ENCODE assay signal across 15 cellular contexts in the genomic region with DNA sequence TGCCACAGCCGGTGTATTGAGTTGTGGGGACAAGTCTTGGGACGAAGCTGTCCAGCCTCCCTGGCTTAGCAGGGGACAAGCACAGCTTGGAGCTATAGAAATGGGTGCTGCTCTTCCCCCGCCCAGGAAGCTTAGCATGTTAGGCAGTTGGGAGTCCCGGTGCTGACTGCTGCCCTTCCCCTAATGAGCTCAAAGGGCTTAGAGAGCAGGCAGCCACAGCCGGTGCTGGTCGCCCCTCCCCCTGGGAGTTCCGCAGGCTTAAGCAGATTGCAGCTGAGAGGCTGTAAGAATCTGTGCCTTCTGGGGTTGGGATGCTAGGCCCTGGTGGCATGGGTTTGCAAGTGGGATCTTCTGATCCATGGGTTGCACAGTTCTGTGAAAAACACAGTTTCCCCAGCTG.
DNase-seq lines count a peak whose midpoint lies in the region; FAIRE-seq and TF ChIP-seq lines count a peak whose summit lies in the region.
"Had no signal": no experiment of that assay in that cellular context is flagged by ENCODE, and none has a peak within 500 bp of the region (broad histone marks: within the 10 kb centered on the region; RNA-seq: fewer than 3 reads in every experiment).

No MANE protein-coding gene starts in this region.

- H3K4ac ChIP-seq in H9 (ENCODE audit: low read depth, low read length), result no peak overlapping the region

- H3K27me3 Mint-ChIP-seq in glutamatergic neuron (ENCODE audit: unreplicated experiment) (peaks cover 2% of the 10 kb centered on the region), H9 (ENCODE audit: low read depth) (peaks cover 2% of the 10 kb centered on the region; the same call in 1 of the 2 replicates)

- no peak overlapping the region; the same call in 1 of the 2 replicates for H3K14ac ChIP-seq in H9 (ENCODE audit: insufficient read depth, low read length)

- no peak overlapping the region for H4K91ac ChIP-seq in H9 (ENCODE audit: insufficient read length, low read depth, low read length)

- H2AFZ ChIP-seq in H9 (ENCODE audit: low read length), result no peak overlapping the region

- H3K27ac ChIP-seq in H9 (ENCODE audit: insufficient read length, low read depth, low read length) (no peak overlapping the region), small intestine (ENCODE audit: low read depth in 1 of 2, low read length in 1 of 2) (no peak overlapping the region)
- H3K27ac ChIP-seq: A549 had no signal

- H3K27me3 ChIP-seq in H9 (ENCODE audit: insufficient read depth, low read length), result no peaks in the 10 kb centered on the region
- no peaks in the 10 kb centered on the region for H3K27me3 ChIP-seq in small intestine (ENCODE audit: control insufficient read depth in 2 of 2, insufficient read depth in 2 of 2, low read length in 2 of 2)
- H3K27me3 ChIP-seq: BE2C had no signal

- no peaks in the 10 kb centered on the region for H3K23me2 ChIP-seq in H9 (ENCODE audit: insufficient read length, low read depth, low read length, poor library complexity, severe bottlenecking)

- H3K9me3 ChIP-seq in H9 (ENCODE audit: control insufficient read depth, low read depth, low read length), result no peaks in the 10 kb centered on the region
- H3K9me3 ChIP-seq in small intestine (ENCODE audit: control insufficient read depth, low read depth), result no peaks in the 10 kb centered on the region
- H3K9me3 ChIP-seq: A549, BE2C, Caco-2 had no signal

- no peak overlapping the region for H3T11ph ChIP-seq in H9 (ENCODE audit: low read length)

- TF ChIP-seq CTCF in D721Med (IDR thresholded peaks at IDR 0.05; ENCODE audit: insufficient read depth, missing control alignments) (no peak), glutamatergic neuron (IDR thresholded peaks at IDR 0.05; ENCODE audit: partially characterized antibody, unreplicated experiment) (no peak), H9 (conservative IDR thresholded peaks at IDR 0.05) (no peak)

- WGBS in H9 (ENCODE audit: extremely low coverage, insufficient read length, low lambda C conversion rate), result no CpG with 5 or more reads among the region's 7 CpGs
- WGBS in small intestine, 3 donors, result 45 to 49% (median 49%) methylated on average over 7 of the region's 7 CpGs

- FAIRE-seq in D721Med (lab: Jason Lieb, UNC) (peak; percentile 72), small intestine (lab: Jason Lieb, UNC) (no peak)
- FAIRE-seq: A549 had no signal

- H3K36me3 Mint-ChIP-seq in glutamatergic neuron (ENCODE audit: unreplicated experiment), result no peaks in the 10 kb centered on the region
- peaks cover 0 to 4% (median 0%) of the 10 kb centered on the region in 3 experiments; a peak in 1 of 7 replicates for H3K36me3 Mint-ChIP-seq in H9 (ENCODE audit: insufficient read depth in 1 of 3, low read depth in 3 of 3)
- H3K36me3 Mint-ChIP-seq: CD8-positive, alpha-beta memory T cell had no signal

- H2BK120ac ChIP-seq in H9 (ENCODE audit: low read depth, low read length, poor library complexity, severe bottlenecking), result no peak overlapping the region

- no peak overlapping the region for H3K23ac ChIP-seq in H9 (ENCODE audit: insufficient read length, low read depth, low read length)

- no peak overlapping the region for H2BK15ac ChIP-seq in H9 (ENCODE audit: low read depth, low read length)

- H2AK5ac ChIP-seq in H9 (ENCODE audit: insufficient read length, low read length), result no peak overlapping the region

- no peak overlapping the region for H3K56ac ChIP-seq in H9 (ENCODE audit: insufficient read length, low read depth, low read length)

- no peak overlapping the region for H4K8ac ChIP-seq in H9 (replicated peaks; ENCODE audit: insufficient read length, low read depth, low read length)

- no peak overlapping the region for H2BK5ac ChIP-seq in H9 (ENCODE audit: insufficient read length, low read length)

- H3K4me3 Mint-ChIP-seq in glutamatergic neuron (ENCODE audit: unreplicated experiment) (no peak overlapping the region), H9 (no peak overlapping the region)
- H3K4me3 Mint-ChIP-seq: CD8-positive, alpha-beta memory T cell; HFFc6; IgD-negative memory B cell had no signal

- H3K4me1 Mint-ChIP-seq in glutamatergic neuron (ENCODE audit: low read depth, unreplicated experiment) (peaks cover 6% of the 10 kb centered on the region), H9 (peaks cover 3 to 10% of the 10 kb centered on the region in 2 experiments)
- H3K4me1 Mint-ChIP-seq: CD8-positive, alpha-beta memory T cell; IgD-negative memory B cell had no signal

- no peak overlapping the region for H3K9ac ChIP-seq in H9 (ENCODE audit: extremely low read depth, insufficient read length, low read length)

- no peak overlapping the region for H3K4me3 ChIP-seq in small intestine (ENCODE audit: low read depth in 1 of 2, low read length in 2 of 2)
- H3K4me3 ChIP-seq: A549 had no signal

- H3K36me3 ChIP-seq in small intestine (ENCODE audit: control insufficient read depth in 2 of 2, insufficient read depth in 2 of 2, low read length in 2 of 2), result no peaks in the 10 kb centered on the region
- H3K36me3 ChIP-seq: BE2C had no signal

- H2BK20ac ChIP-seq in H9 (ENCODE audit: low read depth, low read length, poor library complexity, severe bottlenecking), result no peak overlapping the region

- H3K79me2 ChIP-seq in H9 (ENCODE audit: insufficient read depth, low read length), result no peaks in the 10 kb centered on the region

- peaks cover 12% of the 10 kb centered on the region for H3K9me3 Mint-ChIP-seq in glutamatergic neuron (ENCODE audit: unreplicated experiment)
- H3K9me3 Mint-ChIP-seq in H9, result peaks cover 8 to 13% of the 10 kb centered on the region in 2 experiments; a peak in 3 of 5 replicates

- H3K18ac ChIP-seq in H9 (ENCODE audit: insufficient read length, low read depth, low read length), result no peak overlapping the region

- no peaks in the 10 kb centered on the region for H3K4me1 ChIP-seq in H9 (ENCODE audit: insufficient read depth, low read length)
- no peaks in the 10 kb centered on the region for H3K4me1 ChIP-seq in small intestine (ENCODE audit: control insufficient read depth in 2 of 2, insufficient read depth in 1 of 2, low read depth in 1 of 2, low read length in 1 of 2)
- H3K4me1 ChIP-seq: A549, BE2C, Caco-2 had no signal

- no peaks in the 10 kb centered on the region for H3K79me1 ChIP-seq in H9 (ENCODE audit: insufficient read depth, low read depth, low read length, poor library complexity, severe bottlenecking)

- H4K5ac ChIP-seq in H9 (ENCODE audit: insufficient read length, low read depth, low read length), result no peak overlapping the region

- H3K4me2 ChIP-seq in H9 (ENCODE audit: insufficient read depth, insufficient read length, low read length), result no peak overlapping the region
- H3K4me2 ChIP-seq: A549 had no signal

- DNase-seq in D721Med (ENCODE audit: insufficient read length, low spot score), result peak; percentile 32
- DNase-seq in NCI-H82 treated with DMSO at 0.1 percent for 48 hours (lab: John Stamatoyannopoulos, UW; ENCODE audit: unreplicated experiment), result peak; percentile 89
- peak; percentile 75 for DNase-seq in glutamatergic neuron
- DNase-seq in H9, result no peak
- no peak for DNase-seq in globus pallidus (ENCODE audit: low spot score)
- no peak for DNase-seq in small intestine
- DNase-seq: BE2C; Caco-2; CD8-positive, alpha-beta memory T cell; DMS 273 treated with DMSO at 0.1 percent for 48 hours; GOT3; HCEC 1CT; HFFc6 had no signal

- H2BK12ac ChIP-seq in H9 (ENCODE audit: insufficient read length, low read depth, low read length), result no peak overlapping the region

- H4K20me1 ChIP-seq in H9 (ENCODE audit: control insufficient read depth, insufficient read depth, insufficient read length), result no peaks in the 10 kb centered on the region

- H3K27ac Mint-ChIP-seq in glutamatergic neuron (ENCODE audit: unreplicated experiment), result no peak overlapping the region
- no peak overlapping the region for H3K27ac Mint-ChIP-seq in H9
- H3K27ac Mint-ChIP-seq: CD8-positive, alpha-beta memory T cell; HFFc6; IgD-negative memory B cell had no signal

Comparison
In these comparisons a context has a peak if more than half of its experiments do, and no peak if none do; other contexts are left out.
1. DNase-seq: peak in D721Med (single experiment), NCI-H82 treated with DMSO at 0.1 percent for 48 hours (single experiment) and glutamatergic neuron (single experiment); none in H9 (single experiment), globus pallidus (single experiment) and small intestine (single experiment).